ENCODE assay signal across 15 cellular contexts in the genomic region with DNA sequence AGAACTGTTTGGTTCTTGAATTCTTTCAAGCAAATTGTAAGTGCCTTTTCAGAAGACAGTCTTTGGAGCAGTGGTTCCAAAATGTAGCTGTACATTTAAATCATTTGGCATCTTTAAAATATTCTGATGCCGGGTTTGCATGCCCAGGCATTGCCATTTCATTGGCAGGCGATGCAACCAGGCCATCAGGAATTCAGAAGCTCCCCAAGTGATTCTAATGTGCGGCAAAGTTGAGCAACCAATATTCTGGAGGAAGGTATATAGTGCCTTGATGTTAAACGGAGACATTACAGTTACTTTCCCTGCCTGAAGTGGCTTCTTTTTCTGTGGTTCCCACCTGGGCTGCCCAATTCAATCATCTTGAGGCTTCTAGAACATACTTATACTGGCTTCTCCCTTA.
DNase-seq lines count a peak whose midpoint lies in the region; ATAC-seq and TF ChIP-seq lines count a peak whose summit lies in the region.
"Had no signal": no experiment of that assay in that cellular context is flagged by ENCODE, and none has a peak within 500 bp of the region (broad histone marks: within the 10 kb centered on the region; RNA-seq: fewer than 3 reads in every experiment).

No MANE protein-coding gene starts in this region.

- no peak overlapping the region for H3K4me2 ChIP-seq in GM23248 (ENCODE audit: unreplicated experiment)
- H3K4me2 ChIP-seq: A549 had no signal

- H3K27ac ChIP-seq in RWPE1 (peak overlapping the region; percentile 95), left lung (peak overlapping the region; percentile 72 to 91), subcutaneous abdominal adipose tissue (ENCODE audit: low read depth, low read length) (peak overlapping the region; percentile 65), GM23248 (no peak overlapping the region)
- H3K27ac ChIP-seq: A549, gastrocnemius medialis had no signal

- no peaks in the 10 kb centered on the region for H3K36me3 ChIP-seq in left lung
- no peaks in the 10 kb centered on the region for H3K36me3 ChIP-seq in subcutaneous abdominal adipose tissue (ENCODE audit: control insufficient read depth in 5 of 5, insufficient read depth in 5 of 5, low read length in 5 of 5)
- no peaks in the 10 kb centered on the region for H3K36me3 ChIP-seq in GM23248 (ENCODE audit: low read depth)
- H3K36me3 ChIP-seq: gastrocnemius medialis had no signal

- no peaks in the 10 kb centered on the region for H3K9me3 ChIP-seq in left lung
- no peaks in the 10 kb centered on the region for H3K9me3 ChIP-seq in subcutaneous abdominal adipose tissue (ENCODE audit: control insufficient read depth in 5 of 5, low read length in 5 of 5)
- H3K9me3 ChIP-seq in GM23248 (ENCODE audit: low read depth) = no peaks in the 10 kb centered on the region
- H3K9me3 ChIP-seq: A549, gastrocnemius medialis had no signal

- intact Hi-C loops in left lung (cut with DNase I) = no loop called here
- intact Hi-C loops in activated T-helper 2 cell treated with anti-CD3 and anti-CD28 coated beads, Interferon-gamma antibody, Interleukin-2, Interleukin-4, amounts not matched to agents 10 μg/mL and 5 μg/mL and 100 μg/mL, durations not matched to agents 14 hours and 24 hours and 36 hours (cut with micrococcal nuclease) = no loop called here

- TF ChIP-seq CTCF in RWPE1 (conservative IDR thresholded peaks at IDR 0.05; ENCODE audit: low read depth) (no peak), left lung (IDR thresholded peaks at IDR 0.05) (no peak)

- no peaks in the 10 kb centered on the region for H3K9me3 Mint-ChIP-seq in activated naive CD4-positive, alpha-beta T cell treated with anti-CD3 and anti-CD28 coated beads, Interleukin-2, amount 50 U/mL, for 24 hours
- no peaks in the 10 kb centered on the region for H3K9me3 Mint-ChIP-seq in activated T-helper 2 cell treated with anti-CD3 and anti-CD28 coated beads, Interferon-gamma antibody, Interleukin-2, Interleukin-4, amounts not matched to agents 10 μg/mL and 5 μg/mL and 100 μg/mL, durations not matched to agents 14 hours and 24 hours and 36 hours
- H3K9me3 Mint-ChIP-seq: activated CD4-positive, alpha-beta T cell treated with anti-CD3 and anti-CD28 coated beads, Interleukin-2, amount 10 ng/mL, durations not matched to agents 24 days and 14 days had no signal

- POLR2A ChIA-PET in RWPE1 (lab: Yijun Ruan, JAX; ENCODE audit: low non-redundant PET) = no interaction called here

- DNase-seq in activated naive CD4-positive, alpha-beta T cell (lab: John Stamatoyannopoulos, UW) = no peak
- DNase-seq in RWPE1 (ENCODE audit: low spot score) (no peak), left lung (no peak), DMS 273 (lab: John Stamatoyannopoulos, UW; ENCODE audit: unreplicated experiment) (no peak), GM23248 (no peak)
- no peak for DNase-seq in activated T-helper 2 cell treated with anti-CD3 and anti-CD28 coated beads, Interferon-gamma antibody, Interleukin-2, Interleukin-4, amounts not matched to agents 10 μg/mL and 5 μg/mL and 100 μg/mL, durations not matched to agents 14 hours and 24 hours and 36 hours (ENCODE audit: low spot score)
- DNase-seq: activated CD4-positive, alpha-beta T cell treated with anti-CD3 and anti-CD28 coated beads, Interleukin-2, amount 10 ng/mL, durations not matched to agents 24 days and 14 days; gastrocnemius medialis; NCI-H1105; NCI-H774; nucleus accumbens; RPMI8226 had no signal

- H3K27me3 Mint-ChIP-seq in activated naive CD4-positive, alpha-beta T cell treated with anti-CD3 and anti-CD28 coated beads, Interleukin-2, amount 50 U/mL, for 24 hours = no peaks in the 10 kb centered on the region
- H3K27me3 Mint-ChIP-seq in activated T-helper 2 cell treated with anti-CD3 and anti-CD28 coated beads, Interferon-gamma antibody, Interleukin-2, Interleukin-4, amounts not matched to agents 10 μg/mL and 5 μg/mL and 100 μg/mL, durations not matched to agents 14 hours and 24 hours and 36 hours (ENCODE audit: low read depth) = peaks cover 2% of the 10 kb centered on the region

- CTCF ChIA-PET in RWPE1 (lab: Yijun Ruan, JAX) = no interaction called here

- peak overlapping the region; percentile 23 for H3K27ac Mint-ChIP-seq in activated naive CD4-positive, alpha-beta T cell treated with anti-CD3 and anti-CD28 coated beads, Interleukin-2, amount 50 U/mL, for 24 hours
- no peak overlapping the region for H3K27ac Mint-ChIP-seq in activated T-helper 2 cell treated with anti-CD3 and anti-CD28 coated beads, Interferon-gamma antibody, Interleukin-2, Interleukin-4, amounts not matched to agents 10 μg/mL and 5 μg/mL and 100 μg/mL, durations not matched to agents 14 hours and 24 hours and 36 hours
- H3K27ac Mint-ChIP-seq: activated CD4-positive, alpha-beta T cell treated with anti-CD3 and anti-CD28 coated beads, Interleukin-2, amount 10 ng/mL, durations not matched to agents 24 days and 14 days had no signal

- peak; percentile 29 for ATAC-seq in left lung
- ATAC-seq: A549, gastrocnemius medialis had no signal

- H3K4me3 ChIP-seq in left lung (no peak overlapping the region), subcutaneous abdominal adipose tissue (ENCODE audit: low read depth in 1 of 5, low read length in 5 of 5) (no peak overlapping the region), GM23248 (no peak overlapping the region)
- H3K4me3 ChIP-seq: A549, gastrocnemius medialis had no signal

- no peak overlapping the region for H2AFZ ChIP-seq in GM23248

- 63 to 75% methylated on average over 4 of the region's 4 CpGs for WGBS in GM23248 (ENCODE audit: low coverage in 1 of 2, low lambda C conversion rate in 2 of 2, missing lambda C conversion rate in 2 of 2), 2 experiments

- H3K79me2 ChIP-seq in GM23248 (ENCODE audit: insufficient read depth) = no peaks in the 10 kb centered on the region

- H3K4me1 Mint-ChIP-seq in activated naive CD4-positive, alpha-beta T cell treated with anti-CD3 and anti-CD28 coated beads, Interleukin-2, amount 50 U/mL, for 24 hours = peaks cover 19% of the 10 kb centered on the region
- H3K4me1 Mint-ChIP-seq in activated T-helper 2 cell treated with anti-CD3 and anti-CD28 coated beads, Interferon-gamma antibody, Interleukin-2, Interleukin-4, amounts not matched to agents 10 μg/mL and 5 μg/mL and 100 μg/mL, durations not matched to agents 14 hours and 24 hours and 36 hours (ENCODE audit: low read depth) = peaks cover 15% of the 10 kb centered on the region

- H3K9me2 ChIP-seq in GM23248 (ENCODE audit: insufficient read depth) = no peaks in the 10 kb centered on the region

- H3K27me3 ChIP-seq in left lung (no peaks in the 10 kb centered on the region), subcutaneous abdominal adipose tissue (ENCODE audit: control insufficient read depth in 5 of 5, insufficient read depth in 4 of 5, low read length in 5 of 5) (no peaks in the 10 kb centered on the region), GM23248 (replicated peaks; ENCODE audit: insufficient read depth) (peaks cover 1% of the 10 kb centered on the region; the same call in 1 of the 2 replicates)
- H3K27me3 ChIP-seq: gastrocnemius medialis had no signal

- peaks cover 21 to 67% of the 10 kb centered on the region in 2 donors for H3K4me1 ChIP-seq in left lung
- peaks cover 0 to 54% (median 30%) of the 10 kb centered on the region in 5 donors for H3K4me1 ChIP-seq in subcutaneous abdominal adipose tissue (ENCODE audit: control insufficient read depth in 5 of 5, insufficient read depth in 5 of 5, low read length in 5 of 5)
- peaks cover 9% of the 10 kb centered on the region for H3K4me1 ChIP-seq in GM23248 (ENCODE audit: insufficient read depth)
- H3K4me1 ChIP-seq: A549, gastrocnemius medialis had no signal

- H3K9ac ChIP-seq in subcutaneous abdominal adipose tissue (ENCODE audit: low read length in 5 of 5) (peak overlapping the region in 1 of 5 donors; percentile 38), GM23248 (no peak overlapping the region)

- H3K36me3 Mint-ChIP-seq in activated naive CD4-positive, alpha-beta T cell treated with anti-CD3 and anti-CD28 coated beads, Interleukin-2, amount 50 U/mL, for 24 hours = no peaks in the 10 kb centered on the region
- no peaks in the 10 kb centered on the region for H3K36me3 Mint-ChIP-seq in activated T-helper 2 cell treated with anti-CD3 and anti-CD28 coated beads, Interferon-gamma antibody, Interleukin-2, Interleukin-4, amounts not matched to agents 10 μg/mL and 5 μg/mL and 100 μg/mL, durations not matched to agents 14 hours and 24 hours and 36 hours (ENCODE audit: low read depth)

- in situ Hi-C loops in GM23248 (cut with MboI) = no loop called here

- H3K4me3 Mint-ChIP-seq in activated naive CD4-positive, alpha-beta T cell treated with anti-CD3 and anti-CD28 coated beads, Interleukin-2, amount 50 U/mL, for 24 hours = no peak overlapping the region
- H3K4me3 Mint-ChIP-seq in activated T-helper 2 cell treated with anti-CD3 and anti-CD28 coated beads, Interferon-gamma antibody, Interleukin-2, Interleukin-4, amounts not matched to agents 10 μg/mL and 5 μg/mL and 100 μg/mL, durations not matched to agents 14 hours and 24 hours and 36 hours (ENCODE audit: low read depth) = no peak overlapping the region
- H3K4me3 Mint-ChIP-seq: activated CD4-positive, alpha-beta T cell treated with anti-CD3 and anti-CD28 coated beads, Interleukin-2, amount 10 ng/mL, durations not matched to agents 24 days and 14 days had no signal

- H4K20me1 ChIP-seq in GM23248 (ENCODE audit: insufficient read depth) = no peaks in the 10 kb centered on the region

- H3F3A ChIP-seq in GM23248 (ENCODE audit: insufficient read depth) = peaks cover 8% of the 10 kb centered on the region; the same call in 1 of the 2 replicates
